ENCODE assay signal across 8 cellular contexts in the genomic region with DNA sequence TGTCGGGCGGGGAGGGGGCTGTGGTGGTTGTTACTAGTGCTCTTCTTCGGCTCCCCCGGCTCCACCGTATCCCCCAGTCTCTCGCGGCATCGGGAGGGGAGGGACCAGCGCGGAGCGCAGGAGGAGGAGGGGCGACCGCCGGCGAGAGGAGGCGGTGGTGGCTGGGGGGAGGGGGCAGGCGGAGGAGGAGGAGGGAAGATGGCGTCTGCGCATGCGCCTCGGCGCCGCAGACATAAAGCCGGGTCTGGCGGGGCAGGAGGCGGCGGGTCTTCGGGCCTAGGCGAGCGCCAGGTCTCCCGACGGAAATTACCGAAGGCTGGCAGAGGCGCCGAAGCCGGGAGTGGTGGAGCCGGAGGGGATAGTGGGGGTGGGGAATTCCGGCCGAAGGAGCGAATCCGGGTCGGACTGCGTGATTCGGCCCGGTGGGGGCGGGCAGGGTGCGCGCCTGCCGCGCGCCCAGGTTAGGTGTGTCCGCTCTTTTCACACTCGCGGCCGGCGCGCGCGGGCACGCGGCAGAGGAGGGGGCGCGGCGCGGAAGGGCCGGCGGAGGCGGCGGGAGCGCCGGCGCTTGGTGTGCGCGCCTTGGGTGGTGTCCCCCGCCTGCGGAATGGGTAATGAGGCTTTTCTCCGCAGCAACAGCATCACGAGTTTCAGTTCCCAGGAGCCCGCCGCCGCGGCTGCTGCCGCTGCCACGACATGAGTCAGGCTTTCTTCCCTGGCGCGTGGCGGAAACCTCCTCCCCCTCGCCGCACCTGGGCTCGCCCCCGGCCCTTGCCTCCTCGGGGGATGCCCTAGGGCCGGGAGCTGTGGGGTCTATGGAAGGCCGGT. TPM values are rescaled to one million over a fixed set of nuclear protein-coding genes. Genes with fewer than 3 reads are reported as not detected.
DNase-seq lines count a peak whose midpoint lies in the region; ATAC-seq and TF ChIP-seq lines count a peak whose summit lies in the region.

No MANE protein-coding gene starts in this region.

- peak overlapping the region; percentile 80 for H3K4me3 ChIP-seq in ovary
- H3K4me3 ChIP-seq in thyroid gland (replicated peaks in 1 of 3) = peak overlapping the region; percentile 67 to 88 (median 74)

- H3K27me3 ChIP-seq in ovary (no peaks in the 10 kb centered on the region), thyroid gland (no peaks in the 10 kb centered on the region)

- H3K27me3 Mint-ChIP-seq in activated naive CD8-positive, alpha-beta T cell treated with anti-CD3 and anti-CD28 coated beads, Interleukin-2, amount 10 ng/mL, durations not matched to agents 7 days and 5 days = peaks cover 7% of the 10 kb centered on the region

- H3K27ac ChIP-seq in ovary (peak overlapping the region; percentile 91 to 96), thyroid gland (peak overlapping the region; percentile 86 to 99 (median 97))

- 0 to 1% (median 0%) methylated on average over 58 to 94 of the region's 94 CpGs for WGBS in ovary, 3 donors
- WGBS in thyroid gland, 2 donors = 1% methylated on average over 33 to 40 of the region's 94 CpGs

- no peaks in the 10 kb centered on the region for H3K9me3 Mint-ChIP-seq in activated naive CD8-positive, alpha-beta T cell treated with anti-CD3 and anti-CD28 coated beads, Interleukin-2, amount 10 ng/mL, durations not matched to agents 7 days and 5 days

- intact Hi-C loops in Right ventricle myocardium inferior (cut with DNase I) (loop anchor here (2.0 to 10.0 kb wide), 6 partner anchors 95 to 397 kb away; no protein-coding TSS in a partner anchor), ovary (cut with DNase I) (loop anchor here in 2 of 4 donors (5.0 to 10.0 kb wide), 3 partner anchors 93 to 347 kb away; no protein-coding TSS in a partner anchor), thyroid gland (cut with DNase I) (loop anchor here (10.0 kb wide), 2 partner anchors 83 to 407 kb away; a partner anchor contains a TSS)

- CTCF ChIA-PET in GM10248 (lab: Yijun Ruan, JAX) = no interaction called here

- POLR2A ChIA-PET in GM10248 (lab: Yijun Ruan, JAX) = no interaction called here
- POLR2A ChIA-PET in activated naive CD8-positive, alpha-beta T cell treated with anti-CD3 and anti-CD28 coated beads, Interleukin-2, amount 10 ng/mL, durations not matched to agents 7 days and 5 days (lab: Charles Lee) = no interaction called here

- H3K4me1 ChIP-seq in ovary (ENCODE audit: insufficient read depth) (peaks cover 14% of the 10 kb centered on the region), thyroid gland (peaks cover 18 to 21% of the 10 kb centered on the region in 2 donors)

- H3K9me3 ChIP-seq in ovary (no peaks in the 10 kb centered on the region), thyroid gland (no peaks in the 10 kb centered on the region)

- peak; percentile 61 for TF ChIP-seq POLR2A in ovary (IDR thresholded peaks at IDR 0.05)
- peak in 1 of 2 donors; percentile 79 for TF ChIP-seq POLR2A in thyroid gland (IDR thresholded peaks at IDR 0.05)

- peak overlapping the region; percentile 94 for H3K27ac Mint-ChIP-seq in activated naive CD8-positive, alpha-beta T cell treated with anti-CD3 and anti-CD28 coated beads, Interleukin-2, amount 10 ng/mL, durations not matched to agents 7 days and 5 days

- H3K36me3 ChIP-seq in ovary (no peaks in the 10 kb centered on the region), thyroid gland (no peaks in the 10 kb centered on the region)

- peaks cover 31% of the 10 kb centered on the region for H3K4me1 Mint-ChIP-seq in activated naive CD8-positive, alpha-beta T cell treated with anti-CD3 and anti-CD28 coated beads, Interleukin-2, amount 10 ng/mL, durations not matched to agents 7 days and 5 days

- H3K4me3 Mint-ChIP-seq in activated naive CD8-positive, alpha-beta T cell treated with anti-CD3 and anti-CD28 coated beads, Interleukin-2, amount 10 ng/mL, durations not matched to agents 7 days and 5 days = peak overlapping the region; percentile 95

- peak; percentile 60 for ATAC-seq in HG02623 (IDR thresholded peaks at IDR 0.05; ENCODE audit: unreplicated experiment)
- ATAC-seq in activated naive CD8-positive, alpha-beta T cell treated with anti-CD3 and anti-CD28 coated beads, Interleukin-2, amount 10 ng/mL, durations not matched to agents 7 days and 5 days (ENCODE audit: low read depth) = peak; percentile 71
- ATAC-seq in Right ventricle myocardium inferior = peak; percentile 92

- peaks cover 13% of the 10 kb centered on the region for H3K36me3 Mint-ChIP-seq in activated naive CD8-positive, alpha-beta T cell treated with anti-CD3 and anti-CD28 coated beads, Interleukin-2, amount 10 ng/mL, durations not matched to agents 7 days and 5 days

- DNase-seq in GM10248 (ENCODE audit: extremely low spot score) (peak; percentile 93), NCI-H1105 (lab: John Stamatoyannopoulos, UW) (peak; percentile 91), SKM-1 (lab: John Stamatoyannopoulos, UW; ENCODE audit: unreplicated experiment) (peak; percentile 82), Right ventricle myocardium inferior (ENCODE audit: missing footprints) (peak; percentile 98), ovary (peak; percentile 97 to 99 (median 98)), thyroid gland (peak; percentile 98)
- DNase-seq in activated naive CD8-positive, alpha-beta T cell treated with anti-CD3 and anti-CD28 coated beads, Interleukin-2, amount 10 ng/mL, durations not matched to agents 7 days and 5 days = peak; percentile 95

- TF ChIP-seq EP300 in ovary (IDR thresholded peaks at IDR 0.05) = peak; percentile 31

- TF ChIP-seq CTCF in GM10248 (IDR thresholded peaks at IDR 0.05; ENCODE audit: control extremely low read depth, extremely low read depth, low read depth, missing control alignments) (no peak), ovary (IDR thresholded peaks at IDR 0.05) (no peak), thyroid gland (IDR thresholded peaks at IDR 0.05) (no peak)

RNA-seq across cellular contexts. Expression of a gene that starts 1.3 kb away (rescaled TPM):
- total RNA-seq in activated naive CD8-positive, alpha-beta T cell treated with anti-CD3 and anti-CD28 coated beads, Interleukin-2, amount 10 ng/mL, durations not matched to agents 7 days and 5 days = 10 to 100 TPM; 21.8 to 27.0 TPM
- 195 TPM for total RNA-seq in Right ventricle myocardium inferior
- 100 to 1,000 TPM; 100 to 369 (median 145) TPM for total RNA-seq in ovary
- 100 to 1,000 TPM; 164 to 179 TPM for polyA plus RNA-seq in ovary
- 100 to 1,000 TPM in 1 of 4 donors, 10 to 100 TPM in 3; 78.0 to 103 (median 90.5) TPM for total RNA-seq in thyroid gland

Comparison
In these comparisons a context has a peak if more than half of its experiments do, and no peak if none do; other contexts are left out.
1. Peak in every context shown above with its lines: DNase-seq, ATAC-seq, H3K4me3 ChIP-seq and H3K27ac ChIP-seq.